22 cellular contexts compared by ENCODE assay signal in the genomic region with DNA sequence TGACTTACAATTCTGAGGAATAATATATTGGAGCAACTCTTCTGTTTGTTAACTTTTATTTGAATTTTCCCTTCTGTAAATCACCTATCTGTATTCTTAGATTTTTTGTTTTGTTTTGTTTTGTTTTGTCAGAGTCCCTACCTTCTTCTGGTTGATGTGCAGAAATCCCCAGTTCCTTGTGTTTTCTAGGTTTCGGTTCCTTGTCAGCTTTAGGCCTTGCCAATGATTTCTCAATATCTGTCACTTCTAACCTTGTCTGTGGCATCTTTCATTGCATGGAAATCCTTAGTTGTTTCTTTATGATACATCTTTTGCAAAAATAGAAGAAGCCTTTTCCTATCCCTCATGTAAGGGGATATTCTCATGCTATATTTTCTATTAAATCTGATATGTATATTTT. TPM values are rescaled to one million over a fixed set of nuclear protein-coding genes. Genes with fewer than 3 reads are reported as not detected.
DNase-seq lines count a peak whose midpoint lies in the region; ATAC-seq, FAIRE-seq and TF ChIP-seq lines count a peak whose summit lies in the region.
"Had no signal": no experiment of that assay in that cellular context is flagged by ENCODE, and none has a peak within 500 bp of the region (broad histone marks: within the 10 kb centered on the region; RNA-seq: fewer than 3 reads in every experiment).

No MANE protein-coding gene starts in this region.

- H3K27me3 ChIP-seq in uterus = no peaks in the 10 kb centered on the region

- TF ChIP-seq CTCF in uterus (IDR thresholded peaks at IDR 0.05) = no peak
- no peak for TF ChIP-seq CTCF in mucosa of descending colon (IDR thresholded peaks at IDR 0.05)

- DNase-seq in GM12891 (ENCODE audit: insufficient read length, low spot score) = no peak
- peak; percentile 93 for DNase-seq in NOMO-1 treated with DMSO at 0.1 percent for 48 hours (lab: John Stamatoyannopoulos, UW; ENCODE audit: unreplicated experiment)
- DNase-seq in uterus = no peak
- DNase-seq in mucosa of descending colon = no peak
- no peak for DNase-seq in NCI-H2196 treated with DMSO at 0.1 percent for 48 hours (lab: John Stamatoyannopoulos, UW; ENCODE audit: unreplicated experiment)
- DNase-seq: activated CD8-positive, alpha-beta T cell treated with anti-CD3 and anti-CD28 coated beads, Interleukin-2, amount 10 ng/mL, durations not matched to agents 7 days and 5 days; effector CD8-positive, alpha-beta T cell; head of caudate nucleus; NCI-H1048; NCI-H774; nephron progenitor cell; WERI-Rb-1 had no signal

- no peak overlapping the region for H3K27ac ChIP-seq in uterus
- H3K27ac ChIP-seq: C4-2B, WERI-Rb-1 had no signal

- intact Hi-C loops in uterus (cut with DNase I; ENCODE audit: low total_unique reads) (no loop called here), mucosa of descending colon (cut with DNase I, micrococcal nuclease) (no loop called here)

- no peak overlapping the region for H3K4me3 ChIP-seq in uterus
- H3K4me3 ChIP-seq in mucosa of descending colon = no peak overlapping the region

- no peaks in the 10 kb centered on the region for H3K36me3 ChIP-seq in uterus
- no peaks in the 10 kb centered on the region for H3K36me3 ChIP-seq in mucosa of descending colon (ENCODE audit: low read depth)
- H3K36me3 ChIP-seq: WERI-Rb-1 had no signal

- TF ChIP-seq POLR2A in GM12891 (IDR thresholded peaks at IDR 0.05; ENCODE audit: low read depth, low read length) (no peak), uterus (IDR thresholded peaks at IDR 0.05) (no peak)

- peak; percentile 70 for ATAC-seq in GM21390 (IDR thresholded peaks at IDR 0.05; ENCODE audit: unreplicated experiment)
- ATAC-seq in HG03039 (IDR thresholded peaks at IDR 0.05; ENCODE audit: unreplicated experiment) = peak; percentile 54
- no peak for ATAC-seq in mucosa of descending colon
- ATAC-seq in GM19455 (IDR thresholded peaks at IDR 0.05; ENCODE audit: unreplicated experiment) = no peak
- ATAC-seq: activated CD8-positive, alpha-beta T cell treated with anti-CD3 and anti-CD28 coated beads, Interleukin-2, amount 10 ng/mL, durations not matched to agents 7 days and 5 days; stimulated activated effector memory CD8-positive, alpha-beta T cell treated with anti-CD3 and anti-CD28 coated beads, Interleukin-12 subunit alpha, Interleukin-12 subunit beta, amount 100 ng/mL, for 72 hours had no signal

- FAIRE-seq in GM12891 (lab: Jason Lieb, UNC) = no peak
- FAIRE-seq: islet of Langerhans had no signal

- H3K9me3 ChIP-seq in uterus (no peaks in the 10 kb centered on the region), mucosa of descending colon (no peaks in the 10 kb centered on the region)

- H3K4me1 ChIP-seq in uterus = no peaks in the 10 kb centered on the region
- no peaks in the 10 kb centered on the region for H3K4me1 ChIP-seq in mucosa of descending colon (ENCODE audit: low read depth)

TF ChIP-seq in GM12891, 5 proteins besides CTCF, POLR2A, EP300 and RAD21:
- TF ChIP-seq TAF1 (IDR thresholded peaks at IDR 0.05; ENCODE audit: low read depth, low read length) (no peak), SPI1 (IDR thresholded peaks at IDR 0.05; ENCODE audit: low read depth, low read length) (peak; percentile 73)

RNA-seq across cellular contexts. Expression of gene ST8SIA6, which starts 21.7 kb away (rescaled TPM):
- polyA plus RNA-seq in GM12891 (2012; ENCODE audit: low read depth, missing spikeins) = not detected
- 1 to 10 TPM in 2 of 4 donors, under 1 TPM in 1, not detected in 1; 0.77 to 1.9 (median 1.1) TPM for total RNA-seq in uterus
- 1 to 10 TPM; 1.6 to 4.2 (median 2.2) TPM for total RNA-seq in mucosa of descending colon
- total RNA-seq: A673; activated CD8-positive, alpha-beta T cell treated with anti-CD3 and anti-CD28 coated beads, Interleukin-2, amount 10 ng/mL, durations not matched to agents 7 days and 5 days; activated T-helper 2 cell treated with anti-CD3 and anti-CD28 coated beads, Interferon-gamma antibody, Interleukin-2, Interleukin-4, amounts not matched to agents 10 μg/mL and 5 μg/mL and 100 μg/mL, durations not matched to agents 14 hours and 24 hours and 36 hours; RPMI7951 had no signal
- polyA plus RNA-seq: IgD-negative memory B cell had no signal

Comparison
In these comparisons a context has a peak if more than half of its experiments do, and no peak if none do; other contexts are left out.
1. ATAC-seq: peak in GM21390 (single experiment) and HG03039 (single experiment); none in mucosa of descending colon (single experiment) and GM19455 (single experiment).